Comparison of ENCODE assay signal across 20 cellular contexts in genomic region chr20:12153616-12154015, GRCh38.
DNase-seq lines count a peak whose midpoint lies in the region; ATAC-seq, FAIRE-seq and TF ChIP-seq lines count a peak whose summit lies in the region.
"Had no signal": no experiment of that assay in that cellular context is flagged by ENCODE, and none has a peak within 500 bp of the region (broad histone marks: within the 10 kb centered on the region; RNA-seq: fewer than 3 reads in every experiment).

No MANE protein-coding gene starts in this region.

- no peaks in the 10 kb centered on the region for H3K4me1 Mint-ChIP-seq in astrocyte (ENCODE audit: low read depth, unreplicated experiment)
- H3K4me1 Mint-ChIP-seq in activated T-cell treated with anti-CD3 and anti-CD28 coated beads, Interleukin-2, amount 50 U/mL, for 72 hours (ENCODE audit: low read depth): no peaks in the 10 kb centered on the region

- H2BK5ac ChIP-seq in mesenchymal stem cell (ENCODE audit: low read depth, low read length, poor library complexity, severe bottlenecking): no peak overlapping the region

- 86% methylated on average over 2 of the region's 2 CpGs for WGBS in mesenchymal stem cell

- H3K4me3 ChIP-seq in astrocyte (ENCODE audit: insufficient read depth, low read depth, low read length) (no peak overlapping the region), mesenchymal stem cell (ENCODE audit: insufficient read depth in 1 of 2, low read depth in 1 of 2, low read length in 2 of 2) (no peak overlapping the region)
- H3K4me3 ChIP-seq: BLaER1 treated with 17β-estradiol and CSF1 and Interleukin-3, amounts not matched to agents 10 nM and 100 nM; colonic mucosa; GM23338; heart right ventricle; thyroid gland had no signal

- peak overlapping the region in 1 of 2 experiments; percentile 15 for H3K14ac ChIP-seq in mesenchymal stem cell (ENCODE audit: low read length in 2 of 2)

- H3K4me1 ChIP-seq in astrocyte (ENCODE audit: insufficient read depth, low read length) (peaks cover 3% of the 10 kb centered on the region), mesenchymal stem cell (ENCODE audit: control insufficient read depth, insufficient read depth, low read depth, low read length) (no peaks in the 10 kb centered on the region)
- H3K4me1 ChIP-seq: colonic mucosa, heart right ventricle, thyroid gland had no signal

- H3K36me3 ChIP-seq in astrocyte (ENCODE audit: insufficient read depth, low read length): no peaks in the 10 kb centered on the region
- H3K36me3 ChIP-seq in mesenchymal stem cell (ENCODE audit: control insufficient read depth in 1 of 2, insufficient read depth in 2 of 2, low read depth in 1 of 2, low read length in 2 of 2): no peaks in the 10 kb centered on the region
- H3K36me3 ChIP-seq: BLaER1 treated with 17β-estradiol and CSF1 and Interleukin-3, amounts not matched to agents 10 nM and 100 nM; colonic mucosa; heart right ventricle; neutrophil; thyroid gland had no signal

- no peak overlapping the region for H3K9ac ChIP-seq in astrocyte (ENCODE audit: low read length)
- H3K9ac ChIP-seq in mesenchymal stem cell (ENCODE audit: low read length): peak overlapping the region; percentile 43
- H3K9ac ChIP-seq: BLaER1 treated with 17β-estradiol and CSF1 and Interleukin-3, amounts not matched to agents 10 nM and 100 nM had no signal

- no peak for TF ChIP-seq CTCF in astrocyte (IDR thresholded peaks at IDR 0.05; ENCODE audit: insufficient read depth, low read depth, low read length)

- no peak for ATAC-seq in activated T-cell treated with anti-CD3 and anti-CD28 coated beads, Interleukin-2, amount 50 U/mL, for 72 hours (replicated peaks in 1 of 2)
- no peak for ATAC-seq in HG02852 (IDR thresholded peaks at IDR 0.05; ENCODE audit: unreplicated experiment)
- ATAC-seq: GM23338, heart right ventricle, sciatic nerve had no signal

- H3K9me3 ChIP-seq in astrocyte (ENCODE audit: insufficient read depth, low read depth, low read length) (no peaks in the 10 kb centered on the region), mesenchymal stem cell (ENCODE audit: control insufficient read depth, low read length) (no peaks in the 10 kb centered on the region)
- H3K9me3 ChIP-seq: colonic mucosa, heart right ventricle, neutrophil, thyroid gland had no signal

- H2AFZ ChIP-seq in astrocyte (ENCODE audit: low read depth, low read length) (no peak overlapping the region), mesenchymal stem cell (ENCODE audit: low read depth, low read length) (no peak overlapping the region)
- H2AFZ ChIP-seq: GM23338 had no signal

- no peak overlapping the region for H2BK15ac ChIP-seq in mesenchymal stem cell (ENCODE audit: low read depth, poor library complexity, severe bottlenecking)

- no peak overlapping the region for H3K4me2 ChIP-seq in astrocyte (ENCODE audit: low read length)
- H3K4me2 ChIP-seq in mesenchymal stem cell (ENCODE audit: low read length, poor library complexity, severe bottlenecking): no peak overlapping the region
- H3K4me2 ChIP-seq: BLaER1 treated with 17β-estradiol and CSF1 and Interleukin-3, amounts not matched to agents 10 nM and 100 nM; GM23338 had no signal

- H2AK5ac ChIP-seq in mesenchymal stem cell (ENCODE audit: low read length, severe bottlenecking): no peak overlapping the region

- H4K20me1 ChIP-seq in astrocyte (ENCODE audit: insufficient read depth, low read length): no peaks in the 10 kb centered on the region
- H4K20me1 ChIP-seq: BLaER1 treated with 17β-estradiol and CSF1 and Interleukin-3, amounts not matched to agents 10 nM and 100 nM had no signal

- no peak overlapping the region for H3K4ac ChIP-seq in mesenchymal stem cell (ENCODE audit: low read depth in 1 of 2, low read length in 2 of 2)

- no peak overlapping the region for H3K27ac Mint-ChIP-seq in astrocyte (ENCODE audit: unreplicated experiment)
- H3K27ac Mint-ChIP-seq in activated T-cell treated with anti-CD3 and anti-CD28 coated beads, Interleukin-2, amount 50 U/mL, for 72 hours: no peak overlapping the region
- H3K27ac Mint-ChIP-seq: activated T-helper 2 cell treated with anti-CD3 and anti-CD28 coated beads, Interferon-gamma antibody, Interleukin-2, Interleukin-4, amounts not matched to agents 10 μg/mL and 5 μg/mL and 100 μg/mL, durations not matched to agents 14 hours and 24 hours and 36 hours; GM23338 had no signal

- H3K79me2 ChIP-seq in astrocyte (ENCODE audit: insufficient read depth, low read length): no peaks in the 10 kb centered on the region

- no peaks in the 10 kb centered on the region for H3K79me1 ChIP-seq in mesenchymal stem cell (replicated peaks; ENCODE audit: low read length, poor library complexity, severe bottlenecking)

- DNase-seq in ELR (ENCODE audit: low read depth): peak; percentile 51
- DNase-seq in NCI-H146 (lab: John Stamatoyannopoulos, UW): peak; percentile 83
- DNase-seq in astrocyte (ENCODE audit: low read depth): peak; percentile 76
- peak; percentile 12 for DNase-seq in mesenchymal stem cell
- no peak for DNase-seq in NCI-H1436 (lab: John Stamatoyannopoulos, UW)
- no peak for DNase-seq in activated T-cell treated with anti-CD3 and anti-CD28 coated beads, Interleukin-2, amount 50 U/mL, for 72 hours
- no peak for DNase-seq in dedifferentiated amniotic fluid mesenchymal stem cell (ENCODE audit: extremely low spot score)
- DNase-seq: colonic mucosa; DND-41; heart right ventricle; NCI-H2171; stimulated activated CD4-positive, alpha-beta T cell treated with anti-CD3 and anti-CD28 coated beads, Interleukin-2, amount 100 ng/mL, for 48 hours; thyroid gland had no signal

- H3K4me3 Mint-ChIP-seq in astrocyte (ENCODE audit: unreplicated experiment): no peak overlapping the region
- H3K4me3 Mint-ChIP-seq in activated T-cell treated with anti-CD3 and anti-CD28 coated beads, Interleukin-2, amount 50 U/mL, for 72 hours: no peak overlapping the region
- H3K4me3 Mint-ChIP-seq: GM23338 had no signal

- no peak overlapping the region for H4K91ac ChIP-seq in mesenchymal stem cell (ENCODE audit: low read length)

- no peaks in the 10 kb centered on the region for H3K27me3 Mint-ChIP-seq in astrocyte (ENCODE audit: low read depth, unreplicated experiment)
- H3K27me3 Mint-ChIP-seq in activated T-cell treated with anti-CD3 and anti-CD28 coated beads, Interleukin-2, amount 50 U/mL, for 72 hours (ENCODE audit: low read depth): no peaks in the 10 kb centered on the region

- H3K36me3 Mint-ChIP-seq in astrocyte (ENCODE audit: low read depth, unreplicated experiment): no peaks in the 10 kb centered on the region
- no peaks in the 10 kb centered on the region for H3K36me3 Mint-ChIP-seq in activated T-cell treated with anti-CD3 and anti-CD28 coated beads, Interleukin-2, amount 50 U/mL, for 72 hours (ENCODE audit: insufficient read depth in 2 of 2)

- H3K27me3 ChIP-seq in astrocyte (ENCODE audit: insufficient read depth, low read length) (no peaks in the 10 kb centered on the region), mesenchymal stem cell (ENCODE audit: control insufficient read depth in 1 of 2, insufficient read depth in 1 of 2, low read length in 2 of 2) (no peaks in the 10 kb centered on the region)
- H3K27me3 ChIP-seq: BLaER1 treated with 17β-estradiol and CSF1 and Interleukin-3, amounts not matched to agents 10 nM and 100 nM; colonic mucosa; heart right ventricle; neutrophil; thyroid gland had no signal

- no peaks in the 10 kb centered on the region for H3K9me3 Mint-ChIP-seq in astrocyte (ENCODE audit: unreplicated experiment)
- peaks cover 3 to 6% of the 10 kb centered on the region in 2 donors for H3K9me3 Mint-ChIP-seq in activated T-cell treated with anti-CD3 and anti-CD28 coated beads, Interleukin-2, amount 50 U/mL, for 72 hours
- H3K9me3 Mint-ChIP-seq: GM23338 had no signal

- no peak overlapping the region for H3K27ac ChIP-seq in astrocyte (ENCODE audit: low read depth, low read length)
- no peak overlapping the region for H3K27ac ChIP-seq in mesenchymal stem cell (ENCODE audit: low read length, poor library complexity, severe bottlenecking)
- H3K27ac ChIP-seq: BLaER1 treated with 17β-estradiol and CSF1 and Interleukin-3, amounts not matched to agents 10 nM and 100 nM; colonic mucosa; heart right ventricle; neutrophil; thyroid gland had no signal

- no peak for FAIRE-seq in astrocyte (lab: Jason Lieb, UNC)
- FAIRE-seq: TTC549 had no signal

- peak overlapping the region; percentile 57 to 62 for H3K18ac ChIP-seq in mesenchymal stem cell (ENCODE audit: low read depth in 1 of 2, low read length in 2 of 2)

- no peak overlapping the region for H3K23ac ChIP-seq in mesenchymal stem cell (ENCODE audit: low read length in 2 of 2)

- no peak overlapping the region for H4K8ac ChIP-seq in mesenchymal stem cell (ENCODE audit: low read length)

- H2BK12ac ChIP-seq in mesenchymal stem cell (ENCODE audit: low read length in 2 of 2): peak overlapping the region in 1 of 2 experiments; percentile 39

- no peak overlapping the region for H2BK120ac ChIP-seq in mesenchymal stem cell (ENCODE audit: low read depth, low read length)

Comparison
In these comparisons a context has a peak if more than half of its experiments do, and no peak if none do; other contexts are left out.
1. DNase-seq: peak in ELR (single experiment), NCI-H146 (single experiment), astrocyte (single experiment) and mesenchymal stem cell (single experiment); none in NCI-H1436 (single experiment), activated T-cell treated with anti-CD3 and anti-CD28 coated beads, Interleukin-2, amount 50 U/mL, for 72 hours (0 of 2) and dedifferentiated amniotic fluid mesenchymal stem cell (single experiment).